ENCODE assay signal across 26 cellular contexts in genomic region chr15:57767526-57767925, GRCh38.
"Had no signal": no experiment of that assay in that cellular context is flagged by ENCODE, and none has a peak within 500 bp of the region (broad histone marks: within the 10 kb centered on the region; RNA-seq: fewer than 3 reads in every experiment).

No MANE protein-coding gene starts in this region.

- H3K4me3 ChIP-seq: ascending aorta, body of pancreas, Peyer's patch, SJCRH30 had no signal

- ATAC-seq: activated naive CD4-positive, alpha-beta T cell treated with anti-CD3 and anti-CD28 coated beads, Interleukin-2, amount 50 U/mL, for 72 hours; activated naive CD8-positive, alpha-beta T cell treated with anti-CD3 and anti-CD28 coated beads, Interleukin-2, amount 50 U/mL, for 24 hours; activated T-cell treated with anti-CD3 and anti-CD28 coated beads, Interleukin-2, amount 50 U/mL, for 4 hours; body of pancreas had no signal

- H3K27ac Mint-ChIP-seq: activated CD4-positive, alpha-beta memory T cell treated with anti-CD3 and anti-CD28 coated beads for 36 hours; activated naive CD4-positive, alpha-beta T cell treated with anti-CD3 and anti-CD28 coated beads, Interleukin-2, amount 50 U/mL, for 72 hours; activated naive CD8-positive, alpha-beta T cell treated with anti-CD3 and anti-CD28 coated beads, Interleukin-2, amount 50 U/mL, for 24 hours; WTC11 had no signal

- H3K9ac ChIP-seq: SK-N-SH had no signal

- H3K4me3 Mint-ChIP-seq: activated CD4-positive, alpha-beta memory T cell treated with anti-CD3 and anti-CD28 coated beads for 36 hours; activated naive CD8-positive, alpha-beta T cell treated with anti-CD3 and anti-CD28 coated beads, Interleukin-2, amount 50 U/mL, for 24 hours; activated T-cell treated with anti-CD3 and anti-CD28 coated beads, Interleukin-2, amount 50 U/mL, for 4 hours; central memory CD8-positive, alpha-beta T cell; WTC11 had no signal

- DNase-seq: activated CD4-positive, alpha-beta memory T cell treated with anti-CD3 and anti-CD28 coated beads for 36 hours; activated CD4-positive, alpha-beta T cell treated with anti-CD3 and anti-CD28 coated beads for 48 hours; activated CD4-positive, CD25-positive, alpha-beta regulatory T cell treated with anti-CD3 and anti-CD28 coated beads, Interleukin-2, amount 50 U/mL, for 72 hours; activated CD8-positive, alpha-beta memory T cell treated with anti-CD3 and anti-CD28 coated beads for 24 hours; activated effector memory CD4-positive, alpha-beta T cell treated with anti-CD3 and anti-CD28 coated beads, Interleukin-2, amount 50 U/mL, for 16 hours; activated naive CD4-positive, alpha-beta T cell treated with Interleukin-2 at 50 U/mL for 16 hours; activated naive CD8-positive, alpha-beta T cell treated with anti-CD3 and anti-CD28 coated beads, Interleukin-2, amount 50 U/mL, for 24 hours; activated T-cell treated with anti-CD3 and anti-CD28 coated beads, Interleukin-2, amount 50 U/mL, for 4 hours; amniotic stem cell; body of pancreas; NCI-H1105 treated with DMSO at 0.1 percent for 48 hours; NCI-H1436 treated with DMSO at 0.1 percent for 48 hours; NCI-H187; NCI-H2081; NCI-H510A treated with DMSO at 0.1 percent for 48 hours; NCI-H69; Peyer's patch; Right ventricle myocardium superior; SJCRH30; SK-N-SH; SW 1271 had no signal

- H3K36me3 ChIP-seq: ascending aorta, Peyer's patch, SJCRH30 had no signal

- H3K4me1 ChIP-seq: body of pancreas, Peyer's patch, SJCRH30 had no signal

- H3K27me3 Mint-ChIP-seq: activated CD4-positive, alpha-beta memory T cell treated with anti-CD3 and anti-CD28 coated beads for 36 hours; activated naive CD8-positive, alpha-beta T cell treated with anti-CD3 and anti-CD28 coated beads, Interleukin-2, amount 50 U/mL, for 24 hours; central memory CD8-positive, alpha-beta T cell had no signal

- H3K9me3 ChIP-seq: ascending aorta, body of pancreas, Peyer's patch, SJCRH30, SK-N-SH had no signal

- H3K27ac ChIP-seq: ascending aorta, body of pancreas, Peyer's patch, RWPE1, SJCRH30 had no signal

- H3K4me2 ChIP-seq: SK-N-SH had no signal

- H3K9me3 Mint-ChIP-seq: activated CD4-positive, alpha-beta memory T cell treated with anti-CD3 and anti-CD28 coated beads for 36 hours; activated naive CD4-positive, alpha-beta T cell treated with anti-CD3 and anti-CD28 coated beads, Interleukin-2, amount 50 U/mL, for 72 hours; activated naive CD8-positive, alpha-beta T cell treated with anti-CD3 and anti-CD28 coated beads, Interleukin-2, amount 50 U/mL, for 24 hours; activated T-cell treated with anti-CD3 and anti-CD28 coated beads, Interleukin-2, amount 50 U/mL, for 4 hours; central memory CD8-positive, alpha-beta T cell had no signal

- H3K36me3 Mint-ChIP-seq: activated CD4-positive, alpha-beta memory T cell treated with anti-CD3 and anti-CD28 coated beads for 36 hours; activated naive CD4-positive, alpha-beta T cell treated with anti-CD3 and anti-CD28 coated beads, Interleukin-2, amount 50 U/mL, for 72 hours; WTC11 had no signal

- H3K27me3 ChIP-seq: ascending aorta, body of pancreas, Peyer's patch, SJCRH30 had no signal
